ENCODE assay signal across 9 cellular contexts in genomic region chr2:63078852-63079606, GRCh38. TPM values are rescaled to one million over a fixed set of nuclear protein-coding genes. Genes with fewer than 3 reads are reported as not detected.
DNase-seq lines count a peak whose midpoint lies in the region; ATAC-seq, FAIRE-seq and TF ChIP-seq lines count a peak whose summit lies in the region.
"Had no signal": no experiment of that assay in that cellular context is flagged by ENCODE, and none has a peak within 500 bp of the region (broad histone marks: within the 10 kb centered on the region; RNA-seq: fewer than 3 reads in every experiment).

No MANE protein-coding gene starts in this region.

- no peaks in the 10 kb centered on the region for H3K9me3 ChIP-seq in liver (ENCODE audit: control insufficient read depth in 4 of 4, low read length in 3 of 4)
- H3K9me3 ChIP-seq in MG63: no peaks in the 10 kb centered on the region

- H3K4me1 ChIP-seq in liver (ENCODE audit: control insufficient read depth in 4 of 4, insufficient read depth in 4 of 4, low read length in 3 of 4): no peaks in the 10 kb centered on the region

- H3K36me3 ChIP-seq in liver (ENCODE audit: control insufficient read depth in 4 of 4, insufficient read depth in 3 of 4, low read depth in 1 of 4, low read length in 3 of 4): no peaks in the 10 kb centered on the region
- H3K36me3 ChIP-seq in MG63: no peaks in the 10 kb centered on the region

- intact Hi-C loops in posterior cingulate gyrus (cut with DNase I): no loop called here

- peaks cover 37% of the 10 kb centered on the region for H3K27me3 Mint-ChIP-seq in stimulated activated memory B cell treated with anti-CD40 and anti-IgM and Interleukin-4, amounts not matched to agents 10 μg/mL and 1 μg/mL and 100 μg/mL, for 72 hours

- WGBS in liver: 63% methylated on average over 4 of the region's 4 CpGs

- H3K9me3 Mint-ChIP-seq in stimulated activated memory B cell treated with anti-CD40 and anti-IgM and Interleukin-4, amounts not matched to agents 10 μg/mL and 1 μg/mL and 100 μg/mL, for 72 hours: no peaks in the 10 kb centered on the region

- H3K36me3 Mint-ChIP-seq in stimulated activated memory B cell treated with anti-CD40 and anti-IgM and Interleukin-4, amounts not matched to agents 10 μg/mL and 1 μg/mL and 100 μg/mL, for 72 hours: no peaks in the 10 kb centered on the region

- no peak overlapping the region for H3K9ac ChIP-seq in liver (ENCODE audit: low read depth in 1 of 2, low read length in 2 of 2)

- H3K27me3 ChIP-seq in liver (ENCODE audit: control insufficient read depth in 4 of 4, insufficient read depth in 4 of 4, low read length in 3 of 4): no peaks in the 10 kb centered on the region
- H3K27me3 ChIP-seq in MG63: no peaks in the 10 kb centered on the region; the same call in 1 of the 2 replicates

- TF ChIP-seq CTCF in liver (IDR thresholded peaks at IDR 0.05; ENCODE audit: low read depth, low read length, missing input control): no peak

- TF ChIP-seq RAD21 in liver (IDR thresholded peaks at IDR 0.05): peak; percentile 25 to 63

- H3K4me1 Mint-ChIP-seq in stimulated activated memory B cell treated with anti-CD40 and anti-IgM and Interleukin-4, amounts not matched to agents 10 μg/mL and 1 μg/mL and 100 μg/mL, for 72 hours: no peaks in the 10 kb centered on the region

- H3K4me3 ChIP-seq in liver (ENCODE audit: low read depth in 1 of 3, low read length in 3 of 3) (no peak overlapping the region), MG63 (no peak overlapping the region)

- peak; percentile 47 for ATAC-seq in HG02870 (IDR thresholded peaks at IDR 0.05; ENCODE audit: unreplicated experiment)
- ATAC-seq in stimulated activated memory B cell treated with anti-CD40 and anti-IgM and Interleukin-4, amounts not matched to agents 10 μg/mL and 1 μg/mL and 100 μg/mL, for 72 hours: no peak

- no peak overlapping the region for H3K4me3 Mint-ChIP-seq in stimulated activated memory B cell treated with anti-CD40 and anti-IgM and Interleukin-4, amounts not matched to agents 10 μg/mL and 1 μg/mL and 100 μg/mL, for 72 hours

- H3K27ac ChIP-seq in liver (ENCODE audit: low read depth in 1 of 2, low read length in 2 of 2): no peak overlapping the region

- no peak overlapping the region for H3K27ac Mint-ChIP-seq in stimulated activated memory B cell treated with anti-CD40 and anti-IgM and Interleukin-4, amounts not matched to agents 10 μg/mL and 1 μg/mL and 100 μg/mL, for 72 hours

- peak; percentile 73 for DNase-seq in DMS53 (lab: John Stamatoyannopoulos, UW)
- DNase-seq in DMS53 treated with DMSO at 0.1 percent for 48 hours (lab: John Stamatoyannopoulos, UW; ENCODE audit: unreplicated experiment): no peak
- DNase-seq in MG63: no peak
- DNase-seq in posterior cingulate gyrus: no peak
- DNase-seq: activated CD4-positive, alpha-beta T cell treated with anti-CD3 and anti-CD28 coated beads, Interleukin-2, amount 50 U/mL, for 4 hours had no signal

- peak; percentile 54 for FAIRE-seq in TTC549 (lab: Jason Lieb, UNC)

TF ChIP-seq in liver, 16 proteins besides CTCF, POLR2A, EP300 and RAD21:
- TF ChIP-seq REST (IDR thresholded peaks at IDR 0.05) (no peak), SP1 (IDR thresholded peaks at IDR 0.05) (no peak), ZBTB33 (IDR thresholded peaks at IDR 0.05) (no peak), MAX (IDR thresholded peaks at IDR 0.05) (no peak), HNF4A (conservative IDR thresholded peaks at IDR 0.05) (no peak), NR2F2 (IDR thresholded peaks at IDR 0.05) (no peak), FOXA1 (IDR thresholded peaks at IDR 0.05) (no peak), RXRA (IDR thresholded peaks at IDR 0.05) (no peak), GABPA (IDR thresholded peaks at IDR 0.05 in 1 of 2, conservative IDR thresholded peaks at IDR 0.05 in 1 of 2) (no peak), ATF3 (IDR thresholded peaks at IDR 0.05) (no peak), YY1 (IDR thresholded peaks at IDR 0.05) (no peak), FOXA2 (IDR thresholded peaks at IDR 0.05) (no peak), TAF1 (conservative IDR thresholded peaks at IDR 0.05) (no peak), JUND (IDR thresholded peaks at IDR 0.05) (no peak), EGR1 (IDR thresholded peaks at IDR 0.05; ENCODE audit: low read depth in 2 of 2) (no peak), HNF4G (IDR thresholded peaks at IDR 0.05) (no peak)
TF ChIP-seq in liver: peak in this region for 0.

RNA-seq across cellular contexts. Expression of gene OTX1, which starts 28.4 kb away (rescaled TPM):
- under 1 TPM in 1 of 2 donors, not detected in 1; 0.59 TPM for total RNA-seq in liver
- polyA plus RNA-seq in liver: not detected
- not detected in 2 replicates for total RNA-seq in MG63 (2014; rRNA removed; shearing (Covaris generic); ENCODE audit: low replicate concordance)
